In genomic region chr11:17986711-17987220, GRCh38 we compare ENCODE assay signal across 1 cellular context.
TF ChIP-seq lines count a peak whose summit lies in the region.

No MANE protein-coding gene starts in this region.

TF ChIP-seq in HepG2, 621 proteins besides CTCF, POLR2A, EP300 and RAD21 (continued from another document):
- TF ChIP-seq EZH2 (conservative IDR thresholded peaks at IDR 0.05; ENCODE audit: low read depth, low read length) (no peak), ZFP1 (CRISPR knock-in tag; IDR thresholded peaks at IDR 0.05) (no peak), PHF21A (CRISPR knock-in tag; IDR thresholded peaks at IDR 0.05) (peak; percentile 69), NRL (CRISPR knock-in tag; IDR thresholded peaks at IDR 0.05; ENCODE audit: borderline replicate concordance) (no peak), ZMAT3 (CRISPR knock-in tag; conservative IDR thresholded peaks at IDR 0.05) (no peak), LCORL (IDR thresholded peaks at IDR 0.05) (no peak), LCORL (CRISPR knock-in tag; IDR thresholded peaks at IDR 0.05) (no peak), ZNF639 (CRISPR knock-in tag; conservative IDR thresholded peaks at IDR 0.05) (no peak), ASH2L (IDR thresholded peaks at IDR 0.05; ENCODE audit: insufficient read length, low read depth, low read length) (peak; percentile 92), HNF4A (CRISPR knock-in tag; IDR thresholded peaks at IDR 0.05) (peak; percentile 76), NFIC (IDR thresholded peaks at IDR 0.05; ENCODE audit: low read length) (peak; percentile 65; the same call in 1 of the 2 replicates), HNF1A (IDR thresholded peaks at IDR 0.05; ENCODE audit: low read depth) (peak; percentile 83), HNF1A (CRISPR knock-in tag; IDR thresholded peaks at IDR 0.05; ENCODE audit: borderline replicate concordance) (peak; percentile 88; the same call in 1 of the 2 replicates), TEAD3 (CRISPR knock-in tag; optimal IDR thresholded peaks at IDR 0.05; ENCODE audit: borderline replicate concordance) (peak; percentile 41)
